Comparison of ENCODE assay signal across 8 cellular contexts in genomic region chr9:37025381-37026084, GRCh38. TPM values are rescaled to one million over a fixed set of nuclear protein-coding genes. Genes with fewer than 3 reads are reported as not detected.
DNase-seq lines count a peak whose midpoint lies in the region; ATAC-seq, FAIRE-seq and TF ChIP-seq lines count a peak whose summit lies in the region.

No MANE protein-coding gene starts in this region.

- H3K4me2 ChIP-seq in GM12878 (ENCODE audit: control insufficient read depth, insufficient read depth), result peak overlapping the region; percentile 80

- H4K20me1 ChIP-seq in GM12878 (ENCODE audit: control insufficient read depth, insufficient read depth), result peaks cover 2% of the 10 kb centered on the region; the same call in 1 of the 2 replicates

- SMC1A ChIA-PET in GM12878 (lab: Charles Lee; ENCODE audit: uncharacterized antibody, unreplicated experiment), result interaction anchor here (0.7 to 13.2 kb wide), 13 partner anchors 9 to 304 kb away, joined by 3 to 227 read pairs (median 4); partner anchors contain the start of gene PAX5

- no peaks in the 10 kb centered on the region for H3K9me3 ChIP-seq in GM12878 (replicated peaks; ENCODE audit: control insufficient read depth, insufficient read depth, low read length)

- H3K27me3 ChIP-seq in GM12878 (replicated peaks in 1 of 2; ENCODE audit: control insufficient read depth in 2 of 2, insufficient read depth in 2 of 2, low read length in 1 of 2), result no peaks in the 10 kb centered on the region

- in situ Hi-C loops in GM12878 (cut with MboI), result loop anchor here (5.0 kb wide), 3 partner anchors 148 to 277 kb away; no protein-coding TSS in a partner anchor

- no peak for TF ChIP-seq RAD21 in GM12878 (IDR thresholded peaks at IDR 0.05; ENCODE audit: insufficient read depth, low read depth, low read length)

- POLR2A ChIA-PET in GM12878 (lab: Charles Lee), result interaction anchor here (0.5 to 19.3 kb wide), 14 partner anchors 22 to 368 kb away, joined by 3 to 354 read pairs (median 4); no protein-coding TSS in a partner anchor

- H3K9me3 Mint-ChIP-seq in HFFc6 (no peaks in the 10 kb centered on the region), nephron progenitor cell (peaks cover 13% of the 10 kb centered on the region)

- under 1% methylated on average over 32 of the region's 34 CpGs for WGBS in GM12878 (ENCODE audit: insufficient coverage, insufficient replicate concordance, low lambda C conversion rate, missing lambda C conversion rate)

- CTCF ChIA-PET in GM12878 (lab: Yijun Ruan, JAX), result interaction anchor here (0.8 to 11.2 kb wide), 10 partner anchors 11 to 385 kb away, joined by 3 to 140 read pairs (median 6); no protein-coding TSS in a partner anchor

- no peak for TF ChIP-seq POLR2A in GM12878 (IDR thresholded peaks at IDR 0.05; ENCODE audit: low read depth, low read length)

- ATAC-seq in GM12878 (no peak), GM21381 (IDR thresholded peaks at IDR 0.05; ENCODE audit: unreplicated experiment) (no peak)
- no peak for ATAC-seq in activated CD4-positive, CD25-positive, alpha-beta regulatory T cell treated with anti-CD3 and anti-CD28 coated beads, Interleukin-2, amount 50 U/mL, for 24 hours

- H2AFZ ChIP-seq in GM12878 (ENCODE audit: control insufficient read depth, low read depth, low read length), result no peak overlapping the region

- H3K9ac ChIP-seq in GM12878 (ENCODE audit: control insufficient read depth, insufficient read depth, low read length), result peak overlapping the region; percentile 82

- TF ChIP-seq CTCF in HFFc6 (IDR thresholded peaks at IDR 0.05) (no peak), GM12878 (IDR thresholded peaks at IDR 0.05 in 2 of 3, conservative IDR thresholded peaks at IDR 0.05 in 1 of 3; ENCODE audit: control insufficient read depth in 2 of 3, extremely low read depth in 1 of 3, insufficient read depth in 1 of 3, low read depth in 3 of 3, low read length in 3 of 3) (no peak), nephron progenitor cell (IDR thresholded peaks at IDR 0.05) (no peak)

- H3K36me3 Mint-ChIP-seq in HFFc6 (ENCODE audit: low read depth) (peaks cover 3% of the 10 kb centered on the region; the same call in 1 of the 2 replicates), nephron progenitor cell (ENCODE audit: low read depth) (peaks cover 5% of the 10 kb centered on the region)

- no TSS peak for BruUV-seq in GM12878 (replicated peaks; lab: Mats Ljungman, UMichigan)

- peak overlapping the region; percentile 77 for H3K4me3 Mint-ChIP-seq in HFFc6
- H3K4me3 Mint-ChIP-seq in nephron progenitor cell, result no peak overlapping the region

- FAIRE-seq in GM12878 (lab: Jason Lieb, UNC), result no peak

- peaks cover 1 to 8% of the 10 kb centered on the region in 2 experiments for H3K36me3 ChIP-seq in GM12878 (ENCODE audit: control insufficient read depth in 2 of 2, insufficient read depth in 2 of 2, low read length in 1 of 2)

- peak overlapping the region; percentile 94 for H3K4me3 ChIP-seq in GM12878

- RAD21 ChIA-PET in GM12878 (lab: Charles Lee; ENCODE audit: unreplicated experiment), result interaction anchor here (0.7 to 15.2 kb wide), 15 partner anchors 8 to 386 kb away, joined by 3 to 175 read pairs (median 5); partner anchors contain the start of gene PAX5

- H3K4me1 Mint-ChIP-seq in HFFc6 (ENCODE audit: low read depth) (peaks cover 12% of the 10 kb centered on the region; the same call in 1 of the 2 replicates), nephron progenitor cell (peaks cover 10% of the 10 kb centered on the region)

- H3K27me3 Mint-ChIP-seq in HFFc6 (ENCODE audit: insufficient read depth) (peaks cover 68% of the 10 kb centered on the region), nephron progenitor cell (ENCODE audit: low read depth, poor library complexity) (peaks cover 100% of the 10 kb centered on the region)

- H3K4me1 ChIP-seq in GM12878 (ENCODE audit: control insufficient read depth, insufficient read depth, low read length), result peaks cover 16% of the 10 kb centered on the region

- DNase-seq in COLO668 (lab: John Stamatoyannopoulos, UW; ENCODE audit: unreplicated experiment) (peak; percentile 56), HFFc6 (no peak), GM12878 (ENCODE audit: low read depth, low spot score) (no peak), nephron progenitor cell (peak; percentile 22), ureter (ENCODE audit: low spot score) (no peak)
- DNase-seq in stimulated activated CD4-positive, alpha-beta T cell treated with anti-CD3 and anti-CD28 coated beads, Interleukin-1b, Interleukin-23, amount 100 ng/mL, for 48 hours, result no peak

- peak overlapping the region; percentile 88 for H3K27ac ChIP-seq in GM12878 (ENCODE audit: control insufficient read depth, insufficient read depth)

- peaks cover 100% of the 10 kb centered on the region for H3K79me2 ChIP-seq in GM12878 (ENCODE audit: control insufficient read depth, insufficient read depth, low read length)

- H3K27ac Mint-ChIP-seq in HFFc6, result no peak overlapping the region
- no peak overlapping the region for H3K27ac Mint-ChIP-seq in nephron progenitor cell

- TF ChIP-seq EP300 in GM12878 (IDR thresholded peaks at IDR 0.05; ENCODE audit: borderline replicate concordance in 1 of 2, control insufficient read depth in 1 of 2, low read depth in 2 of 2, low read length in 2 of 2), result no peak

- intact Hi-C loops in GM12878 (cut with micrococcal nuclease; ENCODE audit: unreplicated experiment), result loop anchor here (2.0 to 10.0 kb wide), 3 partner anchors 31 to 549 kb away; partner anchors contain the start of gene FBXO10

TF ChIP-seq in GM12878, 131 proteins besides CTCF, POLR2A, EP300 and RAD21 (continues in another document):
- TF ChIP-seq ZNF384 (IDR thresholded peaks at IDR 0.05; ENCODE audit: borderline replicate concordance, low read depth, low read length) (0 out of 2 replicates have a peak, but pooled peaks have one; percentile 14), TCF3 (IDR thresholded peaks at IDR 0.05; ENCODE audit: borderline replicate concordance, insufficient read depth, low read depth, low read length) (no peak), TAF1 (IDR thresholded peaks at IDR 0.05; ENCODE audit: borderline replicate concordance, low read depth, low read length) (no peak), POLR2AphosphoS2 (IDR thresholded peaks at IDR 0.05; ENCODE audit: low read depth, low read length) (peak; percentile 56; the same call in 1 of the 2 replicates), CHD4 (IDR thresholded peaks at IDR 0.05) (no peak), ETV6 (conservative IDR thresholded peaks at IDR 0.05 in 1 of 2, IDR thresholded peaks at IDR 0.05 in 1 of 2; ENCODE audit: borderline replicate concordance in 1 of 2, low read depth in 1 of 2) (no peak), GATAD2B (conservative IDR thresholded peaks at IDR 0.05; ENCODE audit: low read depth) (0 out of 2 replicates have a peak, but pooled peaks have one; percentile 31), MEF2B (IDR thresholded peaks at IDR 0.05; ENCODE audit: partially characterized antibody, poor library complexity, severe bottlenecking) (no peak), BACH1 (IDR thresholded peaks at IDR 0.05; ENCODE audit: borderline replicate concordance) (no peak), IKZF2 (IDR thresholded peaks at IDR 0.05) (peak; percentile 12 to 47; a peak in 2 of 4 replicates), SPI1 (IDR thresholded peaks at IDR 0.05; ENCODE audit: borderline replicate concordance, insufficient read depth, low read depth, low read length) (peak; percentile 84), NR2F1 (conservative IDR thresholded peaks at IDR 0.05) (0 out of 2 replicates have a peak, but pooled peaks have one; percentile 33)

RNA-seq across cellular contexts. Expression of gene PAX5, which starts 8.5 kb away (rescaled TPM):
- not detected for total RNA-seq in HFFc6 (2021; fragmentation: NEBNext Ultra II Directional; extraction: Animal tissue kit (Norgen Biotek cat#: 25700))
- 196 and 209 TPM in 2 replicates for total RNA-seq in GM12878 (2013; cell fraction: nucleolus; rRNA removed)
- 45.7 and 45.9 TPM in 2 replicates for total RNA-seq in GM12878 (2014; rRNA removed)
- total RNA-seq in GM12878 (2014; rRNA removed; fragmentation: Illumina TruSeq; extraction: Trizol), result 27.3 and 28.1 TPM in 2 replicates
- 118 and 123 TPM in 2 replicates for total RNA-seq in GM12878 (2021)
- 24.5 TPM for polyA plus RNA-seq in GM12878 (2011; ENCODE audit: low read depth)
- 12.7 and 23.6 TPM in 2 replicates for polyA plus RNA-seq in GM12878 (2011; rRNA removed)
- 26.7 and 29.9 TPM in 2 replicates for polyA plus RNA-seq in GM12878 (2011; cell fraction: cytosol; rRNA removed)
- 57.1 and 80.5 TPM in 2 replicates for polyA plus RNA-seq in GM12878 (2011; cell fraction: nucleus; rRNA removed)
- polyA plus RNA-seq in GM12878 (2012), result 41.7 and 47.1 TPM in 2 replicates
- polyA plus RNA-seq in GM12878 (2014; fragmentation: Illumina TruSeq; extraction: Trizol), result 29.9 and 48.1 TPM in 2 replicates
- 1 to 10 TPM; 2.2 to 2.4 TPM for polyA plus RNA-seq in GM12878 (2014; fragmentation: Nextera tagmentation; extraction: Ambion mirVana)
- polyA plus RNA-seq in GM12878 (2014; rRNA removed), result 36.8 and 44.5 TPM in 2 replicates
- 10 to 100 TPM; 31.2 to 32.6 TPM for polyA plus RNA-seq in GM12878 (2016; fragmentation: Nextera tagmentation; extraction: Ambion mirVana)
- polyA minus RNA-seq in GM12878 (2011; rRNA and poly(A)+ RNA removed), result 57.6 and 59.1 TPM in 2 replicates
- 23.0 and 30.2 TPM in 2 replicates for polyA minus RNA-seq in GM12878 (2011; cell fraction: cytosol; rRNA and poly(A)+ RNA removed)
- polyA minus RNA-seq in GM12878 (2011; cell fraction: nucleus; rRNA and poly(A)+ RNA removed), result 66.4 and 122 TPM in 2 replicates
- not detected for total RNA-seq in ureter

Comparison
In these comparisons a context has a peak if more than half of its experiments do, and no peak if none do; other contexts are left out.
1. DNase-seq: peak in COLO668 (single experiment) and nephron progenitor cell (single experiment); none in HFFc6 (single experiment), GM12878 (single experiment), stimulated activated CD4-positive, alpha-beta T cell treated with anti-CD3 and anti-CD28 coated beads, Interleukin-1b, Interleukin-23, amount 100 ng/mL, for 48 hours (single experiment) and ureter (single experiment).
2. RNA of gene PAX5, which starts 8.5 kb away (total RNA-seq): 27.3 to 209 TPM in GM12878; not detected in ureter (single experiment) and not detected in HFFc6; every median in the first group is over 10 times any median in the second.